Comparison of ENCODE assay signal across 8 cellular contexts in the genomic region with DNA sequence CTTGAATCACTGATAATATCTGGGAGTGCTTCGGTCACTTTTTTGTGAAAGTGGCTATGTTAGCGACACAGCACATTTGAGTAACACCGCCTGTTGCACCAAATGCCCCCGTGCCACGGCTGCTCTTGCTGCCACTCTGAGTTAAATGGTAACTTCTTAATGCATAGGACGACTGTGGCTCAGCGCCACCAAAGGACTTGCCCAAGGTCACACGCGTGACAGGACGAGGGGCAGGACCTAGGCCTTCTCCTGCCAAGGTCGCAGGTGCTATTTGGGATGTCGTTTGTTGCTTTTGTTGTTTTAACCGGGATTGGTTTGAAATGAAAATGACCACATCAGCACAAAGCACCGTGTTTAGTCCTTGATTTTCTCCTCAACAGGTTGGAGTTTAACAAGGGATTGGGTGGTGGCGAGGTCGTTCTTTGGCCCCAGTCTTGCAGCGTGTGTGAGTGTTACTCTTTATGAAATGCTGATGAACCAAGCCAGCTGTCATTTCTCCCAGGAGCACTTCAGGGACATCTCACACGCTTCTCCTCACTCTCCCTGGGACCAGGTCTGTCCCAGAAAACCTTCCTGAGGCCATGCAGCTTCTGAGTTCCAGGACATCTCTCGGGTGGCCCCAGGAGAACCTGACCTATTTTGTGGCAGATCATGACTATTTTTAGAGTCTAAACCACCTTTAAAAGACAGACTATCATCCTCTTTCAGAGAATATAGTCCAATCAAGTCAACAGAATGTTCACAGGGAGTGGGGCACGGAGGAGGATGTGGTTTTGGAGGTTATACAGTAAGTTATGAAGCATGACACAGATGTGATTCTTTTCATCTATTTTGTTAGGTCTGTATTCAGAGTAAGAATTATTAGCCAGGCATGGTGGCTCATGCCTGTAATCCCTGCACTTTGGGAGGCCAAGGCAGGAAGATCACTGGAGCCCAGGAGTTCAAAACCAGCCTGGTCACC. TPM values are rescaled to one million over a fixed set of nuclear protein-coding genes. Genes with fewer than 3 reads are reported as not detected.
DNase-seq lines count a peak whose midpoint lies in the region; ATAC-seq and TF ChIP-seq lines count a peak whose summit lies in the region.

No MANE protein-coding gene starts in this region.

- H3K4me1 ChIP-seq in H9 (ENCODE audit: insufficient read depth, low read length) (no peaks in the 10 kb centered on the region), tibial nerve (no peaks in the 10 kb centered on the region)

- no peak overlapping the region for H3K9ac ChIP-seq in H9 (ENCODE audit: extremely low read depth, insufficient read length, low read length)

- DNase-seq in NCI-H226: peak; percentile 26
- DNase-seq in amniotic epithelial cell (ENCODE audit: low read depth): peak; percentile 77
- DNase-seq in stimulated activated CD4-positive, alpha-beta T cell treated with anti-CD3 and anti-CD28 coated beads, TNF-alpha, amount 100 ng/mL, for 48 hours (ENCODE audit: low read depth in 3 of 3): peak in 2 of 3 donors; percentile 7 to 10
- DNase-seq in DMS114 treated with DMSO at 0.1 percent for 48 hours (lab: John Stamatoyannopoulos, UW; ENCODE audit: unreplicated experiment): no peak
- DNase-seq in H9: no peak
- DNase-seq in tibial nerve (ENCODE audit: low spot score in 2 of 2): no peak
- DNase-seq in ureter (ENCODE audit: low spot score): no peak

- H3K79me1 ChIP-seq in H9 (ENCODE audit: insufficient read depth, low read depth, low read length, poor library complexity, severe bottlenecking): no peaks in the 10 kb centered on the region

- H4K5ac ChIP-seq in H9 (ENCODE audit: insufficient read length, low read depth, low read length): no peak overlapping the region

- H3K18ac ChIP-seq in H9 (ENCODE audit: insufficient read length, low read depth, low read length): no peak overlapping the region

- H3K9me3 ChIP-seq in H9 (ENCODE audit: control insufficient read depth, low read depth, low read length) (no peaks in the 10 kb centered on the region), tibial nerve (no peaks in the 10 kb centered on the region)

- H3K27me3 ChIP-seq in H9 (ENCODE audit: insufficient read depth, low read length) (no peaks in the 10 kb centered on the region), tibial nerve (no peaks in the 10 kb centered on the region)

- peaks cover 8 to 11% of the 10 kb centered on the region in 2 experiments for H3K4me1 Mint-ChIP-seq in H9

- no peak overlapping the region for H3K4me3 Mint-ChIP-seq in H9

- TF ChIP-seq EP300 in tibial nerve (IDR thresholded peaks at IDR 0.05): no peak

- H2AFZ ChIP-seq in H9 (ENCODE audit: low read length): no peak overlapping the region

- WGBS in H9 (ENCODE audit: extremely low coverage, insufficient read length, low lambda C conversion rate): no CpG with 5 or more reads among the region's 20 CpGs
- 92 to 93% methylated on average over 20 of the region's 20 CpGs for WGBS in tibial nerve, 2 donors

- H2BK20ac ChIP-seq in H9 (ENCODE audit: low read depth, low read length, poor library complexity, severe bottlenecking): no peak overlapping the region

- no peaks in the 10 kb centered on the region for H4K20me1 ChIP-seq in H9 (ENCODE audit: control insufficient read depth, insufficient read depth, insufficient read length)

- H3K36me3 ChIP-seq in tibial nerve: no peaks in the 10 kb centered on the region

- no peak overlapping the region for H3K4ac ChIP-seq in H9 (ENCODE audit: low read depth, low read length)

- no peak for TF ChIP-seq CTCF in H9 (conservative IDR thresholded peaks at IDR 0.05)
- TF ChIP-seq CTCF in tibial nerve (IDR thresholded peaks at IDR 0.05): no peak

- peak overlapping the region in 1 of 3 experiments; percentile 73; a peak in 3 of 7 replicates for H3K27ac Mint-ChIP-seq in H9

- H3K56ac ChIP-seq in H9 (ENCODE audit: insufficient read length, low read depth, low read length): no peak overlapping the region

- H4K91ac ChIP-seq in H9 (ENCODE audit: insufficient read length, low read depth, low read length): no peak overlapping the region

- no peak overlapping the region for H4K8ac ChIP-seq in H9 (replicated peaks; ENCODE audit: insufficient read length, low read depth, low read length)

- peaks cover 27 to 36% (median 28%) of the 10 kb centered on the region in 3 experiments for H3K36me3 Mint-ChIP-seq in H9 (ENCODE audit: insufficient read depth in 1 of 3, low read depth in 3 of 3)

- no peak overlapping the region for H2BK120ac ChIP-seq in H9 (ENCODE audit: low read depth, low read length, poor library complexity, severe bottlenecking)

- no peak overlapping the region for H2BK12ac ChIP-seq in H9 (ENCODE audit: insufficient read length, low read depth, low read length)

- TF ChIP-seq POLR2A in tibial nerve (IDR thresholded peaks at IDR 0.05): no peak

- H3K9me3 Mint-ChIP-seq in H9: peaks cover 0 to 7% of the 10 kb centered on the region in 2 experiments; a peak in 2 of 5 replicates

- no peaks in the 10 kb centered on the region for H3K23me2 ChIP-seq in H9 (ENCODE audit: insufficient read length, low read depth, low read length, poor library complexity, severe bottlenecking)

- H3K27ac ChIP-seq in H9 (ENCODE audit: insufficient read length, low read depth, low read length): no peak overlapping the region
- H3K27ac ChIP-seq in tibial nerve: no peak overlapping the region

- no peaks in the 10 kb centered on the region for H3K79me2 ChIP-seq in H9 (ENCODE audit: insufficient read depth, low read length)

- H2AK5ac ChIP-seq in H9 (ENCODE audit: insufficient read length, low read length): no peak overlapping the region

- no peak overlapping the region for H2BK15ac ChIP-seq in H9 (ENCODE audit: low read depth, low read length)

- H3K4me2 ChIP-seq in H9 (ENCODE audit: insufficient read depth, insufficient read length, low read length): no peak overlapping the region

- no peak overlapping the region for H2BK5ac ChIP-seq in H9 (ENCODE audit: insufficient read length, low read length)

- ATAC-seq in GM18870 (IDR thresholded peaks at IDR 0.05; ENCODE audit: unreplicated experiment): peak; percentile 60

- no peaks in the 10 kb centered on the region for H3K27me3 Mint-ChIP-seq in H9 (ENCODE audit: low read depth)

- H3T11ph ChIP-seq in H9 (ENCODE audit: low read length): no peak overlapping the region

- no peak overlapping the region for H3K4me3 ChIP-seq in tibial nerve

- no peak overlapping the region for H3K14ac ChIP-seq in H9 (ENCODE audit: insufficient read depth, low read length)

- H3K23ac ChIP-seq in H9 (ENCODE audit: insufficient read length, low read depth, low read length): no peak overlapping the region

RNA-seq across cellular contexts. Expression of a gene that starts 49.9 kb away (rescaled TPM):
- total RNA-seq in H9 (2021) (45.1 and 50.7 TPM in 2 replicates), tibial nerve (10 to 100 TPM in 1 of 4 donors, 1 to 10 TPM in 3; 4.6 to 18.3 (median 5.3) TPM), ureter (150 TPM)

Comparison
In these comparisons a context has a peak if more than half of its experiments do, and no peak if none do; other contexts are left out.
1. DNase-seq: peak in NCI-H226 (single experiment), amniotic epithelial cell (single experiment) and stimulated activated CD4-positive, alpha-beta T cell treated with anti-CD3 and anti-CD28 coated beads, TNF-alpha, amount 100 ng/mL, for 48 hours (2 of 3); none in DMS114 treated with DMSO at 0.1 percent for 48 hours (single experiment), H9 (single experiment), tibial nerve (0 of 2) and ureter (single experiment).